Comparison of ENCODE assay signal across 23 cellular contexts in the genomic region with DNA sequence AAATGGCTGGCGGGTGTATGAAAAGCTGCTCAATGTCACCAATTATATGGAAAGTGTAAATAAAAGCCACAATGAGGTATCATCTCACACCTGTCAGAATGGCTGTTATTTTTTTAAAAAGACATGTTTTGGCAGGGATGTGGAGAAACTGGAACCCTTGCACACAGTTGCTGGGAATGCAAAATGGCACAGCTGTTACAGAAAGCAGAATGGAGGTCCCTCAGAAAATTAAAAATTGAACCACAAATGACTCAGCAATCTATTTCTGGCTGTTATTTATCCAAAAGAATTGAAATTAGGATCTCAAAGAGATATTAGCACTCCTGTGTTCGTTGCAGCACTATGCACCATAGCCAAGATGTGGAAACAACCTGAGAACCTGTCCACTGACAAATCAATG.
"Had no signal": no experiment of that assay in that cellular context is flagged by ENCODE, and none has a peak within 500 bp of the region (broad histone marks: within the 10 kb centered on the region; RNA-seq: fewer than 3 reads in every experiment).

No MANE protein-coding gene starts in this region.

- H3K36me3 ChIP-seq: colonic mucosa, gastrocnemius medialis, prostate gland, sigmoid colon, spleen, thoracic aorta, tibial nerve, upper lobe of left lung had no signal

- H3K27me3 ChIP-seq: colonic mucosa, gastrocnemius medialis, sigmoid colon, tibial nerve, upper lobe of left lung had no signal

- ATAC-seq: esophagus mucosa; gastrocnemius medialis; left ventricle myocardium superior; mucosa of descending colon; naive thymus-derived CD4-positive, alpha-beta T cell; right cardiac atrium; stimulated activated naive B cell treated with anti-CD40 and anti-IgM and Interleukin-4, amounts not matched to agents 10 μg/mL and 1 μg/mL and 100 μg/mL, for 72 hours had no signal

- DNase-seq: colonic mucosa; effector CD8-positive, alpha-beta T cell; endodermal cell; foreskin fibroblast; gastrocnemius medialis; head of caudate nucleus; left ventricle myocardium superior; mucosa of descending colon; naive thymus-derived CD4-positive, alpha-beta T cell; nucleus accumbens; right cardiac atrium; sigmoid colon; spleen; stimulated activated CD4-positive, alpha-beta T cell treated with anti-CD3 and anti-CD28 coated beads, Interleukin-2, amount 100 ng/mL, for 48 hours; stimulated activated naive B cell treated with anti-CD40 and anti-IgM and Interleukin-4, amounts not matched to agents 10 μg/mL and 1 μg/mL and 100 μg/mL, for 72 hours; upper lobe of left lung had no signal

- H3K27ac ChIP-seq: colonic mucosa, epithelial cell of prostate, gastrocnemius medialis, prostate gland, sigmoid colon, skin epidermis, spleen, thoracic aorta, tibial nerve, upper lobe of left lung had no signal

- H3K4me1 ChIP-seq: colonic mucosa, prostate gland, sigmoid colon, spleen, tibial nerve, upper lobe of left lung had no signal

- H3K4me3 ChIP-seq: colonic mucosa, gastrocnemius medialis, lung, mucosa of descending colon, prostate gland, sigmoid colon, skin epidermis, spleen, thoracic aorta, tibial nerve, upper lobe of left lung had no signal

- H3K9me3 ChIP-seq: colonic mucosa, gastrocnemius medialis, prostate gland, sigmoid colon, thoracic aorta, tibial nerve, upper lobe of left lung had no signal
